13 cellular contexts compared by ENCODE assay signal in the genomic region with DNA sequence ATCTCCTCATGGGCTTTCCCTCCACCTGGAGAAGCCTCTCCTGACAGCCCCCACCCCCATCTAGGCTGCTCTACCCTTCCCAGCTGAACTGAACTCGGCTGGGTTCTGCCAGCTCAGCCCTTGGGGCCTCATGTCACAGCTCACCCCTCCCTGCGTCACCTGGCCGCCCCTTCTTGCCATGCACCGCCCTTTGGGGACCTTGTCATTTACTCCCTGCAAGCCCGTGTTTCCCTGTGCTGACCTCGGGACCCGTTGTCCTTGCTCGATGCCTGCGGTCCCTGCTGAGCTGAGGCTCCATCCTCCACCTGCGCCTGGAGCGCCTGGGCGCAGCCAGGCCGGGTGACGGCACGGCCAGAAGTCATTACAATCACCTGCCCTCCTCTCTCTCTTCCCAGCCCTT. TPM values are rescaled to one million over a fixed set of nuclear protein-coding genes. Genes with fewer than 3 reads are reported as not detected.
"Had no signal": no experiment of that assay in that cellular context is flagged by ENCODE, and none has a peak within 500 bp of the region (broad histone marks: within the 10 kb centered on the region; RNA-seq: fewer than 3 reads in every experiment).

No MANE protein-coding gene starts in this region.

- H3K4me2 ChIP-seq: SK-N-SH had no signal

- H3K27ac ChIP-seq: gastrocnemius medialis, lower lobe of right lung had no signal

- H3K9ac ChIP-seq: SK-N-SH had no signal

- ATAC-seq: mucosa of descending colon; naive thymus-derived CD8-positive, alpha-beta T cell had no signal

- H3K4me1 ChIP-seq: breast epithelium, gastrocnemius medialis, lower lobe of right lung had no signal

- DNase-seq: activated CD4-positive, alpha-beta T cell treated with anti-CD3 and anti-CD28 coated beads, Interleukin-2, amount 50 U/mL, for 1 hour; activated CD4-positive, CD25-positive, alpha-beta regulatory T cell; activated gamma-delta T cell treated with Interleukin-2 at 50 U/mL for 16 hours; activated naive CD8-positive, alpha-beta T cell treated with anti-CD3 and anti-CD28 coated beads for 36 hours; gastrocnemius medialis; kidney; lower lobe of right lung; mucosa of descending colon; naive thymus-derived CD8-positive, alpha-beta T cell; occipital lobe; SK-N-SH; stimulated activated CD4-positive, alpha-beta T cell treated with anti-CD3 and anti-CD28 coated beads, Interleukin-4, amount 100 ng/mL, for 1 hour had no signal

- H3K27me3 ChIP-seq: breast epithelium had no signal

- H3K4me3 ChIP-seq: breast epithelium, gastrocnemius medialis, lower lobe of right lung, mucosa of descending colon had no signal

- H3K36me3 ChIP-seq: breast epithelium, gastrocnemius medialis, lower lobe of right lung had no signal

- H3K9me3 ChIP-seq: breast epithelium, gastrocnemius medialis, lower lobe of right lung, mucosa of descending colon, SK-N-SH had no signal

RNA-seq across cellular contexts. Expression of a gene that starts 48.3 kb away (rescaled TPM):
- polyA plus RNA-seq: naive thymus-derived CD8-positive, alpha-beta T cell had no signal
